29 cellular contexts compared by ENCODE assay signal in the genomic region with DNA sequence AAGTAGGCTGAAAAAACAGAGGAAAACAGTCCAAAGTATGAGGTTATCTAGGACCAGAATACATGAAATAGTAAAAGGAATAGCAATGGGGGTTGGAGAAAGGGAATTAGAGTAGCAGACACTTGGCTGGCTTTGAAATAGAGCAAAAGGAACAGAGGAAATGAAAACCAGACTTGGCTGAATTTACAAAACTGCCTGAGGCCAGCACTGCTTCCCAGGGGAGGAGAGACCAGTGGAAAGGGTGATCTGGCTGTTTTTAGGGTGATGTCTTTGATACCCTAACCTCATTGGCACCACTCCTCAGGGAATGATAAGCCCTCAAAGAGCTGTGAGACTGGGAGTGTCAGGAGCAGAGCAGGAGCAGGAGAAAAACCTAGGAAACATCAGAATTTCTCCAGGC.
DNase-seq lines count a peak whose midpoint lies in the region; ATAC-seq and TF ChIP-seq lines count a peak whose summit lies in the region.
"Had no signal": no experiment of that assay in that cellular context is flagged by ENCODE, and none has a peak within 500 bp of the region (broad histone marks: within the 10 kb centered on the region; RNA-seq: fewer than 3 reads in every experiment).

No MANE protein-coding gene starts in this region.

- no peaks in the 10 kb centered on the region for H3K27me3 ChIP-seq in SK-N-SH (ENCODE audit: insufficient read depth)
- H3K27me3 ChIP-seq: colonic mucosa had no signal

- CTCF ChIA-PET in SK-N-SH (lab: Yijun Ruan, JAX) = interaction anchor here (1.7 kb wide), 1 partner anchor 394 kb away, joined by 6 read pairs; no protein-coding TSS in a partner anchor

- H3K4me3 ChIP-seq in SK-N-SH (ENCODE audit: low read depth in 2 of 2, low read length in 1 of 2) = no peak overlapping the region
- no peak overlapping the region for H3K4me3 ChIP-seq in fibroblast of the aortic adventitia (ENCODE audit: low read depth, low read length)
- H3K4me3 ChIP-seq: colonic mucosa, lung, skin epidermis had no signal

- H3K79me2 ChIP-seq in SK-N-SH (ENCODE audit: insufficient read depth) = no peaks in the 10 kb centered on the region

- H4K20me1 ChIP-seq in SK-N-SH (ENCODE audit: insufficient read depth) = no peaks in the 10 kb centered on the region

- no peak; the same call in 1 of the 2 replicates for TF ChIP-seq RAD21 in SK-N-SH (IDR thresholded peaks at IDR 0.05; ENCODE audit: low read length)

- DNase-seq in SK-N-SH (no peak), RPMI7951 (ENCODE audit: low read depth) (peak; percentile 63), fibroblast of the aortic adventitia (ENCODE audit: low read depth) (peak; percentile 59), sciatic nerve (ENCODE audit: low spot score) (no peak), KBM-7 (no peak)
- no peak for DNase-seq in activated T-cell treated with anti-CD3 and anti-CD28 coated beads, Interleukin-2, amount 50 U/mL, for 72 hours
- no peak for DNase-seq in activated CD4-positive, alpha-beta T cell treated with anti-CD3 and anti-CD28 coated beads, Interleukin-2, amount 50 U/mL, for 4 hours
- DNase-seq: activated CD4-positive, alpha-beta T cell treated with anti-CD3 and anti-CD28 coated beads for 36 hours; activated CD8-positive, alpha-beta memory T cell treated with anti-CD3 and anti-CD28 coated beads for 24 hours; activated effector memory CD4-positive, alpha-beta T cell treated with Interleukin-2 at 50 U/mL for 16 hours; aorta; CD4-positive, alpha-beta memory T cell; colonic mucosa; effector CD8-positive, alpha-beta T cell; foreskin melanocyte; KG1; NCI-H2081; nephron progenitor cell; SHP77 treated with DMSO at 0.1 percent for 48 hours; stimulated activated naive B cell treated with anti-CD40 and anti-IgM and Interleukin-4, amounts not matched to agents 10 μg/mL and 1 μg/mL and 100 μg/mL, for 72 hours; SW 1271; T-helper 9 cell had no signal

- TF ChIP-seq EP300 in SK-N-SH (IDR thresholded peaks at IDR 0.05; ENCODE audit: borderline replicate concordance in 1 of 2, low read depth in 1 of 2, low read length in 1 of 2) = peak in 1 of 2 experiments; percentile 41; a peak in 1 of 4 replicates

- no peak overlapping the region for H3K4me2 ChIP-seq in SK-N-SH

- TF ChIP-seq CTCF in SK-N-SH (IDR thresholded peaks at IDR 0.05) (no peak), fibroblast of the aortic adventitia (IDR thresholded peaks at IDR 0.05; ENCODE audit: insufficient read depth, low read length) (no peak)

- H3K4me1 ChIP-seq in SK-N-SH (ENCODE audit: control insufficient read depth in 1 of 2, insufficient read depth in 2 of 2, low read depth in 1 of 2, low read length in 1 of 2) = peaks cover 0 to 16% of the 10 kb centered on the region in 2 experiments; a peak in 2 of 4 replicates

- H3K9me2 ChIP-seq in SK-N-SH = no peaks in the 10 kb centered on the region

- ATAC-seq in SK-N-SH treated with all-trans-retinoic acid at 6 μM for 48 hours = no peak
- ATAC-seq in sciatic nerve = peak; percentile 78
- ATAC-seq in activated T-cell treated with anti-CD3 and anti-CD28 coated beads, Interleukin-2, amount 50 U/mL, for 72 hours (replicated peaks in 1 of 2) = no peak
- ATAC-seq: activated CD4-positive, alpha-beta T cell treated with anti-CD3 and anti-CD28 coated beads for 36 hours; stimulated activated naive B cell treated with anti-CD40 and anti-IgM and Interleukin-4, amounts not matched to agents 10 μg/mL and 1 μg/mL and 100 μg/mL, for 72 hours had no signal

- intact Hi-C loops in sciatic nerve (cut with DNase I) = no loop called here

- no peaks in the 10 kb centered on the region for H3K36me3 Mint-ChIP-seq in activated T-cell treated with anti-CD3 and anti-CD28 coated beads, Interleukin-2, amount 50 U/mL, for 72 hours (ENCODE audit: insufficient read depth in 2 of 2)
- H3K36me3 Mint-ChIP-seq: CD4-positive, alpha-beta memory T cell; stimulated activated naive B cell treated with anti-CD40 and anti-IgM and Interleukin-4, amounts not matched to agents 10 μg/mL and 1 μg/mL and 100 μg/mL, for 72 hours had no signal

- H3K27me3 Mint-ChIP-seq in activated T-cell treated with anti-CD3 and anti-CD28 coated beads, Interleukin-2, amount 50 U/mL, for 72 hours (ENCODE audit: low read depth) = peaks cover 5% of the 10 kb centered on the region

- H3F3A ChIP-seq in SK-N-SH (replicated peaks; ENCODE audit: insufficient read depth) = no peaks in the 10 kb centered on the region

- H3K27ac Mint-ChIP-seq in activated T-cell treated with anti-CD3 and anti-CD28 coated beads, Interleukin-2, amount 50 U/mL, for 72 hours = no peak overlapping the region
- H3K27ac Mint-ChIP-seq: activated CD4-positive, alpha-beta T cell treated with anti-CD3 and anti-CD28 coated beads for 36 hours; activated naive CD8-positive, alpha-beta T cell; CD4-positive, alpha-beta memory T cell; nephron progenitor cell; stimulated activated naive B cell treated with anti-CD40 and anti-IgM and Interleukin-4, amounts not matched to agents 10 μg/mL and 1 μg/mL and 100 μg/mL, for 72 hours had no signal

- POLR2A ChIA-PET in SK-N-SH (lab: Yijun Ruan, JAX) = interaction anchor here (0.6 kb wide), 1 partner anchor 31 kb away, joined by 3 read pairs; no protein-coding TSS in a partner anchor

- peak overlapping the region in 1 of 2 experiments; percentile 70; a peak in 2 of 4 replicates for H3K27ac ChIP-seq in SK-N-SH (ENCODE audit: low read depth in 2 of 2, low read length in 1 of 2)
- H3K27ac ChIP-seq: 22Rv1, colonic mucosa, epithelial cell of prostate, HL-60 had no signal

- H3K4me1 Mint-ChIP-seq in activated T-cell treated with anti-CD3 and anti-CD28 coated beads, Interleukin-2, amount 50 U/mL, for 72 hours (ENCODE audit: low read depth) = no peaks in the 10 kb centered on the region
- H3K4me1 Mint-ChIP-seq: activated CD4-positive, alpha-beta T cell treated with anti-CD3 and anti-CD28 coated beads for 36 hours; CD4-positive, alpha-beta memory T cell had no signal

- H3K9me3 ChIP-seq in SK-N-SH = no peaks in the 10 kb centered on the region
- H3K9me3 ChIP-seq: colonic mucosa had no signal

- H3K4me3 Mint-ChIP-seq in activated T-cell treated with anti-CD3 and anti-CD28 coated beads, Interleukin-2, amount 50 U/mL, for 72 hours = no peak overlapping the region
- H3K4me3 Mint-ChIP-seq: activated CD4-positive, alpha-beta T cell treated with anti-CD3 and anti-CD28 coated beads for 36 hours; activated naive CD8-positive, alpha-beta T cell; CD4-positive, alpha-beta memory T cell; nephron progenitor cell; stimulated activated naive B cell treated with anti-CD40 and anti-IgM and Interleukin-4, amounts not matched to agents 10 μg/mL and 1 μg/mL and 100 μg/mL, for 72 hours had no signal

- H3K9me3 Mint-ChIP-seq in activated T-cell treated with anti-CD3 and anti-CD28 coated beads, Interleukin-2, amount 50 U/mL, for 72 hours = no peaks in the 10 kb centered on the region
- H3K9me3 Mint-ChIP-seq: nephron progenitor cell; stimulated activated naive B cell treated with anti-CD40 and anti-IgM and Interleukin-4, amounts not matched to agents 10 μg/mL and 1 μg/mL and 100 μg/mL, for 72 hours had no signal

- H2AFZ ChIP-seq in SK-N-SH (ENCODE audit: low read depth) = no peak overlapping the region

- no peak overlapping the region for H3K9ac ChIP-seq in SK-N-SH

- in situ Hi-C loops in KBM-7 (cut with MboI; ENCODE audit: low pct_unique_long_range_greater_than_20kb, low sequenced_read_pairs) = no loop called here

- H3K36me3 ChIP-seq in SK-N-SH (replicated peaks in 1 of 2; ENCODE audit: control insufficient read depth in 1 of 2, insufficient read depth in 2 of 2, low read length in 1 of 2) = no peaks in the 10 kb centered on the region
- H3K36me3 ChIP-seq: colonic mucosa had no signal

TF ChIP-seq in SK-N-SH, 30 proteins besides CTCF, POLR2A, EP300 and RAD21:
- TF ChIP-seq, protein P1, sequence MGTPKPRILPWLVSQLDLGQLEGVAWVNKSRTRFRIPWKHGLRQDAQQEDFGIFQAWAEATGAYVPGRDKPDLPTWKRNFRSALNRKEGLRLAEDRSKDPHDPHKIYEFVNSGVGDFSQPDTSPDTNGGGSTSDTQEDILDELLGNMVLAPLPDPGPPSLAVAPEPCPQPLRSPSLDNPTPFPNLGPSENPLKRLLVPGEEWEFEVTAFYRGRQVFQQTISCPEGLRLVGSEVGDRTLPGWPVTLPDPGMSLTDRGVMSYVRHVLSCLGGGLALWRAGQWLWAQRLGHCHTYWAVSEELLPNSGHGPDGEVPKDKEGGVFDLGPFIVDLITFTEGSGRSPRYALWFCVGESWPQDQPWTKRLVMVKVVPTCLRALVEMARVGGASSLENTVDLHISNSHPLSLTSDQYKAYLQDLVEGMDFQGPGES (IDR thresholded peaks at IDR 0.05; ENCODE audit: low read depth, low read length) = no peak
- TF ChIP-seq FOXJ3 (CRISPR knock-in tag; IDR thresholded peaks at IDR 0.05) = 0 out of 2 replicates have a peak, but pooled peaks have one; percentile 32
- peak; percentile 38; the same call in 1 of the 2 replicates for TF ChIP-seq GATA2 (CRISPR knock-in tag; IDR thresholded peaks at IDR 0.05)
- no peak for TF ChIP-seq FOSL2 (IDR thresholded peaks at IDR 0.05; ENCODE audit: borderline replicate concordance, low read depth)
TF ChIP-seq in SK-N-SH: peak in this region for 2.

TF ChIP-seq in SK-N-SH treated with all-trans-retinoic acid at 6 μM for 48 hours, 23 proteins besides CTCF, POLR2A, EP300 and RAD21 (continues in another document):
- TF ChIP-seq RARB (CRISPR knock-in tag; IDR thresholded peaks at IDR 0.05) (no peak), ZFP3 (CRISPR knock-in tag; IDR thresholded peaks at IDR 0.05) (no peak), ISL1 (CRISPR knock-in tag; IDR thresholded peaks at IDR 0.05) (no peak), ZFP30 (CRISPR knock-in tag; IDR thresholded peaks at IDR 0.05) (no peak), OSR1 (CRISPR knock-in tag; IDR thresholded peaks at IDR 0.05) (no peak), GLIS3 (CRISPR knock-in tag; IDR thresholded peaks at IDR 0.05) (no peak), ZNF8 (CRISPR knock-in tag; IDR thresholded peaks at IDR 0.05) (no peak)

Comparison
In these comparisons a context has a peak if more than half of its experiments do, and no peak if none do; other contexts are left out.
1. DNase-seq: peak in RPMI7951 (single experiment) and fibroblast of the aortic adventitia (single experiment); none in SK-N-SH (single experiment), sciatic nerve (single experiment), activated T-cell treated with anti-CD3 and anti-CD28 coated beads, Interleukin-2, amount 50 U/mL, for 72 hours (0 of 2), KBM-7 (single experiment) and activated CD4-positive, alpha-beta T cell treated with anti-CD3 and anti-CD28 coated beads, Interleukin-2, amount 50 U/mL, for 4 hours (0 of 2).